ENCODE assay signal across 8 cellular contexts in the genomic region with DNA sequence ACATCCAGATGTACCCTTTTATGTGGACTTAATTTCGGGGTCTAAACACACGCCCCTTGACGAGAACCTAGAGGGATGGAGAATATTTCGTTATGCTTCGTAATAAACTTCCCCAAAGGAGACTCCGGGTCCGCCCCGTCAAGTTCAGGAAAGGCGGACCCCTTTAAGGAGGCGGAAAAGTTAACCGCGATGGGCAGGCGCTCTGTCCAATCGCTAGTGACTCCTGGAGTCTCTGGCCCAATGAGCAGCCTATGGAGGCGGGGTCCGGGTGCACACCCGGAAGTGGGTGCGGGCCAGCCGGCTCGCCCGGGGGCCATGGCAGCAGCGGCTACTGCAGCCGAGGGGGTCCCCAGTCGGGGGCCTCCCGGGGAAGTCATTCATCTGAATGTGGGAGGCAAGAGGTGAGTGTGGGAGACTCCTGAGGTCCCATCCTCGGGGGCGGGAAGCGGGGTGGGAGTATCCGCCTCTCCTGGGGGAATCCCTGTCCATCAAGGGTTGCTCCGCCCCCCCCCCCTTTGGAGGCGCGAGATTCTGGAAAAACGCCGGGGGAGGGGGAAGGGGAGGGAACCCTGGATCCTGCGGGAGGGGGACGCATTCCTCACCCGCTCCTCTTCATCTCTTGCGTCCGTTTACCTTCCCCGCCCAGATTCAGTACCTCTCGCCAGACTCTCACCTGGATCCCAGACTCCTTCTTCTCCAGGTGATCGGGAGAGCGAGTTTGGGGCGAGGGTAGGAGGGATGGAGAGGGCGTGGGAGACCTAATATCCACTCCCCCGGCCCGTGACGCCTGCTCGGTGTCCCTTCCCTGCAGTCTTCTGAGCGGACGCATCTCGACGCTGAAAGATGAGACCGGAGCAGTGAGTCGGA. TPM values are rescaled to one million over a fixed set of nuclear protein-coding genes. Genes with fewer than 3 reads are reported as not detected.
A peak's percentile ranks its signal among the peaks of the same experiment; 100 is the strongest.
DNase-seq lines count a peak whose midpoint lies in the region; ATAC-seq and TF ChIP-seq lines count a peak whose summit lies in the region.

A gene with protein sequence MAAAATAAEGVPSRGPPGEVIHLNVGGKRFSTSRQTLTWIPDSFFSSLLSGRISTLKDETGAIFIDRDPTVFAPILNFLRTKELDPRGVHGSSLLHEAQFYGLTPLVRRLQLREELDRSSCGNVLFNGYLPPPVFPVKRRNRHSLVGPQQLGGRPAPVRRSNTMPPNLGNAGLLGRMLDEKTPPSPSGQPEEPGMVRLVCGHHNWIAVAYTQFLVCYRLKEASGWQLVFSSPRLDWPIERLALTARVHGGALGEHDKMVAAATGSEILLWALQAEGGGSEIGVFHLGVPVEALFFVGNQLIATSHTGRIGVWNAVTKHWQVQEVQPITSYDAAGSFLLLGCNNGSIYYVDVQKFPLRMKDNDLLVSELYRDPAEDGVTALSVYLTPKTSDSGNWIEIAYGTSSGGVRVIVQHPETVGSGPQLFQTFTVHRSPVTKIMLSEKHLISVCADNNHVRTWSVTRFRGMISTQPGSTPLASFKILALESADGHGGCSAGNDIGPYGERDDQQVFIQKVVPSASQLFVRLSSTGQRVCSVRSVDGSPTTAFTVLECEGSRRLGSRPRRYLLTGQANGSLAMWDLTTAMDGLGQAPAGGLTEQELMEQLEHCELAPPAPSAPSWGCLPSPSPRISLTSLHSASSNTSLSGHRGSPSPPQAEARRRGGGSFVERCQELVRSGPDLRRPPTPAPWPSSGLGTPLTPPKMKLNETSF (plus strand): TSS at position 289 of the 867 bp plus-strand sequence. CDS start 27 bp downstream, at position 316.

- peak; percentile 98 for ATAC-seq in HG02885 (IDR thresholded peaks at IDR 0.05; ENCODE audit: poor library complexity, unreplicated experiment)
- ATAC-seq in left cardiac atrium: peak; percentile 99

- intact Hi-C loops in left cardiac atrium (cut with DNase I) (no loop called here), prostate gland (cut with DNase I) (loop anchor here (5.0 kb wide), 1 partner anchor 110 kb away; a partner anchor contains a TSS)

- no peaks in the 10 kb centered on the region for H3K36me3 ChIP-seq in prostate gland
- peaks cover 3% of the 10 kb centered on the region for H3K36me3 ChIP-seq in urinary bladder (ENCODE audit: insufficient read depth)

- H3K4me3 ChIP-seq in prostate gland: peak within 1 kb of the TSS; percentile 57 to 78
- peak within 1 kb of the TSS; percentile 78 for H3K4me3 ChIP-seq in urinary bladder (ENCODE audit: low read depth, low read length)

- H3K4me1 Mint-ChIP-seq in T-helper 1 cell treated with Interleukin-12 subunit alpha and Interleukin-12 subunit beta and Interleukin-4 antibody, amounts not matched to agents 30 μg/mL and 1 μg/mL, for 36 hours (ENCODE audit: low read depth): peaks cover 12% of the 10 kb centered on the region

- no peaks in the 10 kb centered on the region for H3K27me3 Mint-ChIP-seq in T-helper 1 cell treated with Interleukin-12 subunit alpha and Interleukin-12 subunit beta and Interleukin-4 antibody, amounts not matched to agents 30 μg/mL and 1 μg/mL, for 36 hours (ENCODE audit: low read depth)

- in situ Hi-C loops in GM13977 (cut with MboI; ENCODE audit: low pct_unique_long_range_greater_than_20kb, low sequenced_read_pairs, unreplicated experiment): no loop called here

- peak; percentile 99 for DNase-seq in GM13977 (ENCODE audit: low spot score)
- DNase-seq in NCI-H1694 (lab: John Stamatoyannopoulos, UW): peak; percentile 96
- peak; percentile 74 for DNase-seq in amniotic stem cell (lab: John Stamatoyannopoulos, UW)
- peak; percentile 96 for DNase-seq in left cardiac atrium
- DNase-seq in prostate gland (ENCODE audit: low spot score): peak; percentile 92

- peak; percentile 46 for TF ChIP-seq POLR2A in prostate gland (IDR thresholded peaks at IDR 0.05)

- peak within 1 kb of the TSS; percentile 69 to 82 for H3K27ac ChIP-seq in prostate gland
- no peak within 1 kb of the TSS for H3K27ac ChIP-seq in urinary bladder (ENCODE audit: low read depth)

- peak within 1 kb of the TSS; percentile 92 for H3K4me3 Mint-ChIP-seq in T-helper 1 cell treated with Interleukin-12 subunit alpha and Interleukin-12 subunit beta and Interleukin-4 antibody, amounts not matched to agents 30 μg/mL and 1 μg/mL, for 36 hours

- H3K9me3 Mint-ChIP-seq in T-helper 1 cell treated with Interleukin-12 subunit alpha and Interleukin-12 subunit beta and Interleukin-4 antibody, amounts not matched to agents 30 μg/mL and 1 μg/mL, for 36 hours: no peaks in the 10 kb centered on the region

- H3K9me3 ChIP-seq in prostate gland: no peaks in the 10 kb centered on the region

- H3K27ac Mint-ChIP-seq in T-helper 1 cell treated with Interleukin-12 subunit alpha and Interleukin-12 subunit beta and Interleukin-4 antibody, amounts not matched to agents 30 μg/mL and 1 μg/mL, for 36 hours: peak within 1 kb of the TSS; percentile 86

- H3K36me3 Mint-ChIP-seq in T-helper 1 cell treated with Interleukin-12 subunit alpha and Interleukin-12 subunit beta and Interleukin-4 antibody, amounts not matched to agents 30 μg/mL and 1 μg/mL, for 36 hours (ENCODE audit: low read depth): peaks cover 22% of the 10 kb centered on the region

- 1% methylated on average over 51 of the region's 55 CpGs for WGBS in prostate gland
- WGBS in urinary bladder: under 1% methylated on average over 54 of the region's 55 CpGs

- no peaks in the 10 kb centered on the region for H3K27me3 ChIP-seq in prostate gland (replicated peaks; ENCODE audit: insufficient read depth)

- H3K4me1 ChIP-seq in prostate gland (replicated peaks) (no peaks in the 10 kb centered on the region), urinary bladder (ENCODE audit: insufficient read depth) (no peaks in the 10 kb centered on the region)

- TF ChIP-seq CTCF in GM13977 (IDR thresholded peaks at IDR 0.05; ENCODE audit: extremely low read depth, insufficient read depth, missing control alignments) (no peak), prostate gland (IDR thresholded peaks at IDR 0.05) (peak in 1 of 4 experiments; percentile 3)

RNA-seq across cellular contexts. Expression of the gene that starts here (rescaled TPM):
- total RNA-seq in left cardiac atrium: 10 to 100 TPM; 23.5 to 24.4 TPM
- total RNA-seq in prostate gland: 10 to 100 TPM; 54.6 to 91.6 TPM
- total RNA-seq in urinary bladder: 10.2 TPM
- 77.9 TPM for polyA plus RNA-seq in urinary bladder
